9 cellular contexts compared by ENCODE assay signal in the genomic region with DNA sequence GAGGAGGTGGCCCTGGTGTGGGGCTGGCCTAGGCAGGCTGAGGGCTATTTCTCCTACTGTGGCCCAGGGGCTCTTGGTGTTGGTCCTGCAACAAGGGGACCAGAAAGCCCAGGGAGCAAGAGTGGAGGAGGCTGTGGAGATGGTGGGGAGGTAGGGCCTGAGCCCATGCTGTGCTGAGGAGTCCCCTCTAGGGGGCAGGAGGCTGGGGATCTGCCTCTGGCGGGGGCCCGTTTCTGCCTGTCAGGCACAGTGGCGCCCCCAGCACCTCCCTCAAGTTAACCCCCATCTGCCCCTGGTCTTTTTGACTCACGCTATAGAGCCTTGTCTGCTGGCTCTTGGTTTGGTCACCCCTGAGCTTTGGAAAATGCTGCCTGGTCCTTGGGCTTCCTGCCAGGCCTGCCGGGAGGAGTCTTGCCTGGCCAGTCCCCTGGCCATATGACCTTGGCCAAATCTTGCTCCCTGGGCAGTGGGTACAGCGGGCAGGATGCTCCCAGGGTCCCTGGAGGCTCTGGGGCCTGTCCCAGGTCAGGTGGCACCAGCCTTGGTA. TPM values are rescaled to one million over a fixed set of nuclear protein-coding genes. Genes with fewer than 3 reads are reported as not detected.
A peak's percentile ranks its signal among the peaks of the same experiment; 100 is the strongest.
DNase-seq lines count a peak whose midpoint lies in the region; ATAC-seq and TF ChIP-seq lines count a peak whose summit lies in the region.
"Had no signal": no experiment of that assay in that cellular context is flagged by ENCODE, and none has a peak within 500 bp of the region (broad histone marks: within the 10 kb centered on the region; RNA-seq: fewer than 3 reads in every experiment).

No MANE protein-coding gene starts in this region.

- H3K36me3 ChIP-seq in esophagus squamous epithelium: peaks cover 0 to 14% (median 0%) of the 10 kb centered on the region in 3 donors
- H3K36me3 ChIP-seq in stomach smooth muscle (ENCODE audit: control insufficient read depth in 2 of 2, insufficient read depth in 2 of 2, low read length in 2 of 2): peaks cover 0 to 2% of the 10 kb centered on the region in 2 donors

- H3K27ac ChIP-seq in RWPE1 (peak overlapping the region; percentile 98), esophagus squamous epithelium (peak overlapping the region; percentile 29 to 89 (median 58)), stomach smooth muscle (ENCODE audit: low read length) (peak overlapping the region; percentile 80)

- H3K27me3 ChIP-seq in esophagus squamous epithelium: no peaks in the 10 kb centered on the region
- no peaks in the 10 kb centered on the region for H3K27me3 ChIP-seq in stomach smooth muscle (ENCODE audit: control insufficient read depth in 1 of 2, insufficient read depth in 2 of 2, low read length in 2 of 2)

- H3K9ac ChIP-seq in stomach smooth muscle (ENCODE audit: low read length in 2 of 2): no peak overlapping the region

- DNase-seq in activated T-cell treated with anti-CD3 and anti-CD28 coated beads, Interleukin-2, amount 50 U/mL, for 48 hours: peak; percentile 41 to 55
- no peak for DNase-seq in activated T-cell treated with anti-CD3 and anti-CD28 coated beads for 4 hours
- DNase-seq in RWPE1 (ENCODE audit: low spot score): no peak
- no peak for DNase-seq in esophagus squamous epithelium (lab: John Stamatoyannopoulos, UW)
- no peak for DNase-seq in hypothalamus (lab: John Stamatoyannopoulos, UW)

- CTCF ChIA-PET in RWPE1 (lab: Yijun Ruan, JAX): interaction anchor here (0.5 to 1.0 kb wide), 5 partner anchors 11 to 56 kb away, joined by 3 to 4 read pairs (median 3); no protein-coding TSS in a partner anchor

- ATAC-seq in GM21529 (IDR thresholded peaks at IDR 0.05; ENCODE audit: unreplicated experiment) (no peak), HG03354 (IDR thresholded peaks at IDR 0.05; ENCODE audit: poor library complexity, severe bottlenecking, unreplicated experiment) (no peak)
- ATAC-seq: right cardiac atrium had no signal

- no peak for TF ChIP-seq POLR2A in esophagus squamous epithelium (IDR thresholded peaks at IDR 0.05)

- H3K9me3 ChIP-seq in esophagus squamous epithelium (no peaks in the 10 kb centered on the region), stomach smooth muscle (ENCODE audit: control insufficient read depth in 2 of 2, low read length in 2 of 2) (no peaks in the 10 kb centered on the region)

- 33% methylated on average over 3 of the region's 6 CpGs; no CpG with 5 or more reads in 1 of the 2 donors for WGBS in esophagus squamous epithelium, 2 donors

- H3K4me3 ChIP-seq in esophagus squamous epithelium: peak overlapping the region in 3 of 4 donors; percentile 15 to 35 (median 15)
- H3K4me3 ChIP-seq in stomach smooth muscle (ENCODE audit: low read length in 2 of 2): peak overlapping the region in 1 of 2 donors; percentile 35

- TF ChIP-seq CTCF in RWPE1 (conservative IDR thresholded peaks at IDR 0.05; ENCODE audit: low read depth) (peak; percentile 46), esophagus squamous epithelium (IDR thresholded peaks at IDR 0.05) (peak in 4 of 6 experiments; percentile 22 to 47 (median 32))

- peaks cover 74 to 100% (median 77%) of the 10 kb centered on the region in 3 donors for H3K4me1 ChIP-seq in esophagus squamous epithelium
- peaks cover 88% of the 10 kb centered on the region for H3K4me1 ChIP-seq in stomach smooth muscle (ENCODE audit: control insufficient read depth, insufficient read depth, low read length)

- intact Hi-C loops in esophagus squamous epithelium (cut with DNase I): no loop called here

- POLR2A ChIA-PET in RWPE1 (lab: Yijun Ruan, JAX; ENCODE audit: low non-redundant PET): no interaction called here

RNA-seq across cellular contexts. Expression of a gene that starts 5.9 kb away (rescaled TPM):
- total RNA-seq in esophagus squamous epithelium: 100 to 1,000 TPM in 3 of 4 donors, 10 to 100 TPM in 1; 87.8 to 175 (median 105) TPM

RNA-seq across cellular contexts. Expression of a gene that starts 49.2 kb away (rescaled TPM):
- total RNA-seq in esophagus squamous epithelium: 10 to 100 TPM; 16.7 to 23.8 (median 22.1) TPM

Comparison
In these comparisons a context has a peak if more than half of its experiments do, and no peak if none do; other contexts are left out.
1. DNase-seq: peak in activated T-cell treated with anti-CD3 and anti-CD28 coated beads, Interleukin-2, amount 50 U/mL, for 48 hours (2 of 2); none in activated T-cell treated with anti-CD3 and anti-CD28 coated beads for 4 hours (single experiment), RWPE1 (single experiment), esophagus squamous epithelium (single experiment) and hypothalamus (0 of 51).
2. Peak in every context shown above with its lines, with median percentiles within 50 percentile points of each other: H3K27ac ChIP-seq.